Comparison of ENCODE assay signal across 9 cellular contexts in the genomic region with DNA sequence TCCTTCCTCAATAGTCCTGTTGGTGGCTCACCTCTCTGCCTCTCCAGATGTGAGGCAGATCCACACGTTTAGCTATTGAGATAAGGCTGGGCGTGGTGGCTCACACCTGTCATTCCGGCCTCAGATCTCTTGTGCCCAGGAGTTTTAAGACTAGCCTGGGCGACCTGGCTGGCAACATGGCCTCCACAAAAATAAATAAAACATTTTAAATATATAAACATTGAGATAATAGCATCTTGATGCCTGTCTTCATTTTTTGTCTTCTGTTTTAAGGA. TPM values are rescaled to one million over a fixed set of nuclear protein-coding genes. Genes with fewer than 3 reads are reported as not detected.
A peak's percentile ranks its signal among the peaks of the same experiment; 100 is the strongest.
DNase-seq lines count a peak whose midpoint lies in the region; ATAC-seq and TF ChIP-seq lines count a peak whose summit lies in the region.
"Had no signal": no experiment of that assay in that cellular context is flagged by ENCODE, and none has a peak within 500 bp of the region (broad histone marks: within the 10 kb centered on the region; RNA-seq: fewer than 3 reads in every experiment).

No MANE protein-coding gene starts in this region.

- H3K4me1 ChIP-seq in BE2C (peaks cover 3% of the 10 kb centered on the region), HUES64 (ENCODE audit: insufficient read depth, low read length) (no peaks in the 10 kb centered on the region), breast epithelium (peaks cover 9 to 13% of the 10 kb centered on the region in 2 donors), adrenal gland (replicated peaks in 1 of 2) (peaks cover 16 to 22% of the 10 kb centered on the region in 2 donors)

- H3K36me3 Mint-ChIP-seq in naive B cell: no peaks in the 10 kb centered on the region

- no peak overlapping the region for H3K9ac ChIP-seq in HUES64 (ENCODE audit: low read depth, low read length)

- DNase-seq in BE2C (no peak), breast epithelium (ENCODE audit: low spot score in 2 of 2) (no peak), naive B cell (no peak), NCI-H187 treated with DMSO at 0.1 percent for 48 hours (lab: John Stamatoyannopoulos, UW) (no peak), NCI-H510A treated with DMSO at 0.1 percent for 48 hours (lab: John Stamatoyannopoulos, UW) (no peak), adrenal gland (no peak), lower leg skin (ENCODE audit: low spot score in 2 of 2) (no peak)
- DNase-seq: NCI-H1436 treated with DMSO at 0.1 percent for 48 hours had no signal

- H3K9me3 Mint-ChIP-seq in naive B cell: peaks cover 0 to 3% (median 0%) of the 10 kb centered on the region in 7 donors

- peak overlapping the region; percentile 51 to 87 (median 72) for H3K4me3 Mint-ChIP-seq in naive B cell

- TF ChIP-seq POLR2A in breast epithelium (IDR thresholded peaks at IDR 0.05) (no peak), adrenal gland (IDR thresholded peaks at IDR 0.05) (no peak), lower leg skin (IDR thresholded peaks at IDR 0.05) (no peak)

- H3K9me3 ChIP-seq in BE2C (no peaks in the 10 kb centered on the region), HUES64 (ENCODE audit: insufficient read depth, low read depth, low read length) (no peaks in the 10 kb centered on the region), breast epithelium (no peaks in the 10 kb centered on the region), adrenal gland (replicated peaks in 1 of 3) (no peaks in the 10 kb centered on the region)

- ATAC-seq in naive B cell (ENCODE audit: low read depth in 2 of 2): no peak

- H3K27ac ChIP-seq in HUES64 (ENCODE audit: low read depth, low read length) (no peak overlapping the region), breast epithelium (peak overlapping the region; percentile 88 to 97), adrenal gland (peak overlapping the region in 2 of 5 donors; percentile 94 to 98)

- TF ChIP-seq CTCF in BE2C (IDR thresholded peaks at IDR 0.05; ENCODE audit: low read depth, low read length) (no peak), breast epithelium (IDR thresholded peaks at IDR 0.05) (no peak), adrenal gland (IDR thresholded peaks at IDR 0.05) (no peak), lower leg skin (IDR thresholded peaks at IDR 0.05) (no peak)

- H3K27me3 ChIP-seq in BE2C: no peaks in the 10 kb centered on the region
- H3K27me3 ChIP-seq in HUES64 (ENCODE audit: insufficient read depth, low read length): no peaks in the 10 kb centered on the region
- peaks cover 0 to 15% of the 10 kb centered on the region in 2 donors for H3K27me3 ChIP-seq in breast epithelium
- no peaks in the 10 kb centered on the region for H3K27me3 ChIP-seq in adrenal gland

- H3K4me1 Mint-ChIP-seq in naive B cell: peaks cover 5 to 16% (median 9%) of the 10 kb centered on the region in 3 donors

- intact Hi-C loops in breast epithelium (cut with DNase I; ENCODE audit: low total_unique reads): loop anchor here (5.0 kb wide), 1 partner anchor 148 kb away; no protein-coding TSS in a partner anchor
- intact Hi-C loops in adrenal gland (cut with DNase I): loop anchor here (5.0 to 10.0 kb wide), 4 partner anchors 255 to 418 kb away; a partner anchor contains a TSS
- intact Hi-C loops in lower leg skin (cut with DNase I; ENCODE audit: low total_unique reads): no loop called here

- 59% methylated on average over 3 of the region's 4 CpGs for WGBS in HUES64
- WGBS in adrenal gland, 4 donors: 65 to 71% (median 68%) methylated on average over 4 of the region's 4 CpGs
- WGBS in lower leg skin, 2 donors: 43 to 46% methylated on average over 4 of the region's 4 CpGs

- peak overlapping the region in 1 of 6 donors; percentile 95 for H3K27ac Mint-ChIP-seq in naive B cell

- H3K4me3 ChIP-seq in BE2C (ENCODE audit: low read depth, low read length) (peak overlapping the region; percentile 80; the same call in 1 of the 2 replicates), HUES64 (ENCODE audit: low read length) (peak overlapping the region; percentile 77), breast epithelium (peak overlapping the region in 1 of 3 donors; percentile 86), adrenal gland (no peak overlapping the region), lower leg skin (ENCODE audit: low read depth, poor library complexity, severe bottlenecking) (no peak overlapping the region)

- H3K36me3 ChIP-seq in BE2C: peaks cover 18% of the 10 kb centered on the region
- peaks cover 12% of the 10 kb centered on the region; the same call in 1 of the 2 replicates for H3K36me3 ChIP-seq in HUES64 (ENCODE audit: insufficient read depth, low read length)
- H3K36me3 ChIP-seq in breast epithelium: no peaks in the 10 kb centered on the region
- peaks cover 0 to 15% of the 10 kb centered on the region in 2 donors for H3K36me3 ChIP-seq in adrenal gland (replicated peaks in 1 of 2)

- peaks cover 3 to 11% (median 6%) of the 10 kb centered on the region in 3 donors for H3K27me3 Mint-ChIP-seq in naive B cell

RNA-seq across cellular contexts. Expression of a gene that starts 1.4 kb away (rescaled TPM):
- 50.2 TPM for polyA plus RNA-seq in BE2C (2012; ENCODE audit: insufficient read depth, insufficient read length, low read depth)
- polyA plus RNA-seq in HUES64 (2013, experiment 1 of 2): 31.5 TPM
- polyA plus RNA-seq in HUES64 (2013, experiment 2 of 2): 29.2 TPM
- total RNA-seq in breast epithelium: 10 to 100 TPM; 24.9 to 29.5 (median 26.1) TPM
- 10 to 100 TPM in 5 of 6 donors, 1 to 10 TPM in 1; 6.8 to 26.5 (median 18.0) TPM for polyA plus RNA-seq in naive B cell (ENCODE audit: low read depth in 6 of 6)
- 10 to 100 TPM; 19.7 to 47.2 (median 35.9) TPM for total RNA-seq in adrenal gland
- polyA plus RNA-seq in adrenal gland: 10 to 100 TPM in 2 of 3 donors, 1 to 10 TPM in 1; 5.2 to 12.4 (median 10.6) TPM
- 10 to 100 TPM; 52.3 to 62.9 (median 55.1) TPM for total RNA-seq in lower leg skin

RNA-seq across cellular contexts. Expression of a gene that starts 25.0 kb away (rescaled TPM):
- 7.1 TPM for polyA plus RNA-seq in BE2C (2012; ENCODE audit: insufficient read depth, insufficient read length, low read depth)
- polyA plus RNA-seq in HUES64 (2013, experiment 1 of 2): 6.4 TPM
- polyA plus RNA-seq in HUES64 (2013, experiment 2 of 2): 7.7 TPM
- 10 to 100 TPM; 14.0 to 24.2 (median 19.3) TPM for total RNA-seq in breast epithelium
- polyA plus RNA-seq in naive B cell (ENCODE audit: low read depth in 6 of 6): under 1 TPM in 4 of 6 donors, not detected in 2; 0.04 to 0.11 (median 0.06) TPM
- total RNA-seq in adrenal gland: 10 to 100 TPM; 27.2 to 61.0 (median 38.6) TPM
- 10 to 100 TPM in 1 of 3 donors, 1 to 10 TPM in 2; 5.7 to 11.3 (median 7.1) TPM for polyA plus RNA-seq in adrenal gland
- total RNA-seq in lower leg skin: 10 to 100 TPM in 3 of 4 donors, 1 to 10 TPM in 1; 9.1 to 17.3 (median 13.4) TPM

Comparison
In these comparisons a context has a peak if more than half of its experiments do, and no peak if none do; other contexts are left out.
1. H3K4me3 ChIP-seq: peak in BE2C (single experiment) and HUES64 (single experiment); none in adrenal gland (0 of 4) and lower leg skin (single experiment).